15 cellular contexts compared by ENCODE assay signal in the genomic region with DNA sequence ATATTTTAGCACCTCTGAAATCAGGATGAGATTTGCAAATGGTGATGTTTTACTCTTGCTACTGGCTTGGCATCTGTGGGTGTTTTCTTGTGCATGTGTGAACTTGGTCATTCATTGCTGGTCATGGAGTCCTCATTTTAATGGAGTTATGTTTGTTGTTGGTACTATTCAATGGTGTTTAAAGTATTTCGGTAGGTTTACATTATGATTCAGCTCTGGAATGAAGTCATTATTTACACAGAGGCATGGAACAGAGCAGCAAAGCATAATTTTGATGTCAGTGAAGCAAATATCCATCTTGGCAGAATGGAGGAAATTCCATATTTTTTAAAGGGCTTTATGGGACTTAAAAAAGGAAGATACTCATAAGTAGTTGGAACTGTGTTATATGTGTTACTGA.
DNase-seq lines count a peak whose midpoint lies in the region; ATAC-seq and TF ChIP-seq lines count a peak whose summit lies in the region.
"Had no signal": no experiment of that assay in that cellular context is flagged by ENCODE, and none has a peak within 500 bp of the region (broad histone marks: within the 10 kb centered on the region; RNA-seq: fewer than 3 reads in every experiment).

No MANE protein-coding gene starts in this region.

- no peaks in the 10 kb centered on the region for H3K4me1 Mint-ChIP-seq in CD4-positive, alpha-beta T cell (ENCODE audit: low read depth)
- H3K4me1 Mint-ChIP-seq: activated CD8-positive, alpha-beta memory T cell treated with anti-CD3 and anti-CD28 coated beads, Interleukin-2, amount 10 ng/mL, durations not matched to agents 7 days and 5 days had no signal

- H3K4me1 ChIP-seq in GM23248 (ENCODE audit: insufficient read depth) (0 out of 2 replicates have a peak, but pooled peaks cover 10% of the 10 kb centered on the region), RWPE2 (ENCODE audit: insufficient read depth, poor library complexity, severe bottlenecking) (peaks cover 13% of the 10 kb centered on the region), upper lobe of left lung (no peaks in the 10 kb centered on the region), right cardiac atrium (ENCODE audit: control insufficient read depth, insufficient read depth, low read length) (no peaks in the 10 kb centered on the region)
- H3K4me1 ChIP-seq: lower lobe of right lung had no signal

- H3K27me3 ChIP-seq in GM23248 (replicated peaks; ENCODE audit: insufficient read depth) (no peaks in the 10 kb centered on the region), RWPE2 (ENCODE audit: insufficient read depth, poor library complexity, severe bottlenecking) (no peaks in the 10 kb centered on the region), upper lobe of left lung (no peaks in the 10 kb centered on the region), right cardiac atrium (ENCODE audit: control insufficient read depth, insufficient read depth) (no peaks in the 10 kb centered on the region)
- H3K27me3 ChIP-seq in CD4-positive, alpha-beta T cell (ENCODE audit: control insufficient read depth, insufficient read depth, low read length), result no peaks in the 10 kb centered on the region
- H3K27me3 ChIP-seq: cardiac muscle cell had no signal

- POLR2A ChIA-PET in CD4-positive, alpha-beta T cell (lab: Charles Lee), result no interaction called here

- H3K27ac ChIP-seq in GM23248 (no peak overlapping the region), RWPE2 (ENCODE audit: poor library complexity, severe bottlenecking) (peak overlapping the region; percentile 28), upper lobe of left lung (no peak overlapping the region), right cardiac atrium (ENCODE audit: low read length) (no peak overlapping the region)
- H3K27ac ChIP-seq in CD4-positive, alpha-beta T cell (ENCODE audit: low read depth, low read length), result no peak overlapping the region
- H3K27ac ChIP-seq: cardiac muscle cell, lower lobe of right lung, WERI-Rb-1 had no signal

- H3K36me3 Mint-ChIP-seq in CD4-positive, alpha-beta T cell (ENCODE audit: low read depth), result no peaks in the 10 kb centered on the region
- H3K36me3 Mint-ChIP-seq: activated CD8-positive, alpha-beta memory T cell treated with anti-CD3 and anti-CD28 coated beads, Interleukin-2, amount 10 ng/mL, durations not matched to agents 7 days and 5 days had no signal

- no peaks in the 10 kb centered on the region for H3K9me2 ChIP-seq in GM23248 (ENCODE audit: insufficient read depth)

- in situ Hi-C loops in GM23248 (cut with MboI), result no loop called here

- TF ChIP-seq EP300 in upper lobe of left lung (IDR thresholded peaks at IDR 0.05), result no peak

- H3K9me3 Mint-ChIP-seq in CD4-positive, alpha-beta T cell, result no peaks in the 10 kb centered on the region
- H3K9me3 Mint-ChIP-seq: neural crest cell had no signal

- intact Hi-C loops in CD4-positive, alpha-beta T cell (cut with DNase I, micrococcal nuclease), result no loop called here
- intact Hi-C loops in right cardiac atrium (cut with DNase I), result no loop called here

- H2AFZ ChIP-seq in GM23248, result no peak overlapping the region

- TF ChIP-seq CTCF in RWPE2 (IDR thresholded peaks at IDR 0.05; ENCODE audit: poor library complexity, severe bottlenecking) (no peak), fibroblast of mammary gland (conservative IDR thresholded peaks at IDR 0.05; ENCODE audit: control insufficient read depth, insufficient read depth, low read depth, low read length) (no peak), upper lobe of left lung (IDR thresholded peaks at IDR 0.05) (no peak)
- TF ChIP-seq CTCF in CD4-positive, alpha-beta T cell (IDR thresholded peaks at IDR 0.05), result no peak

- no peak for TF ChIP-seq POLR2A in upper lobe of left lung (IDR thresholded peaks at IDR 0.05)

- no peaks in the 10 kb centered on the region for H3K79me2 ChIP-seq in GM23248 (ENCODE audit: insufficient read depth)

- H3K27ac Mint-ChIP-seq in CD4-positive, alpha-beta T cell, result no peak overlapping the region
- H3K27ac Mint-ChIP-seq: activated CD8-positive, alpha-beta memory T cell treated with anti-CD3 and anti-CD28 coated beads, Interleukin-2, amount 10 ng/mL, durations not matched to agents 7 days and 5 days had no signal

- H3K27me3 Mint-ChIP-seq in CD4-positive, alpha-beta T cell, result no peaks in the 10 kb centered on the region

- H3K9ac ChIP-seq in GM23248, result no peak overlapping the region

- H3K9me3 ChIP-seq in GM23248 (ENCODE audit: low read depth) (no peaks in the 10 kb centered on the region), RWPE2 (ENCODE audit: severe bottlenecking) (no peaks in the 10 kb centered on the region), upper lobe of left lung (no peaks in the 10 kb centered on the region), right cardiac atrium (ENCODE audit: control insufficient read depth, low read length) (no peaks in the 10 kb centered on the region)
- no peaks in the 10 kb centered on the region for H3K9me3 ChIP-seq in CD4-positive, alpha-beta T cell (ENCODE audit: control insufficient read depth, low read length)
- H3K9me3 ChIP-seq: Caco-2, lower lobe of right lung had no signal

- 4 to 7% methylated on average over 1 of the region's 1 CpG for WGBS in GM23248 (ENCODE audit: low coverage in 1 of 2, low lambda C conversion rate in 2 of 2, missing lambda C conversion rate in 2 of 2), 2 experiments
- WGBS in upper lobe of left lung, 2 donors, result 32 to 48% methylated on average over 1 of the region's 1 CpG
- WGBS in right cardiac atrium, result 93% methylated on average over 1 of the region's 1 CpG

- no peaks in the 10 kb centered on the region for H4K20me1 ChIP-seq in GM23248 (ENCODE audit: insufficient read depth)

- peak; percentile 55 for DNase-seq in GM23248
- DNase-seq in RWPE2 (ENCODE audit: low spot score), result no peak
- peak; percentile 57 for DNase-seq in fibroblast of mammary gland (ENCODE audit: low read depth)
- peak; percentile 18 for DNase-seq in smooth muscle cell of the brain vasculature (ENCODE audit: low read depth, low spot score)
- no peak for DNase-seq in upper lobe of left lung
- no peak for DNase-seq in CD4-positive, alpha-beta T cell
- DNase-seq in right cardiac atrium, result no peak
- DNase-seq: activated CD8-positive, alpha-beta memory T cell treated with anti-CD3 and anti-CD28 coated beads, Interleukin-2, amount 10 ng/mL, durations not matched to agents 7 days and 5 days; Caco-2; lower lobe of right lung; NCI-H345; stimulated activated naive CD8-positive, alpha-beta T cell treated with anti-CD3 and anti-CD28 coated beads, Interleukin-15, Interleukin-2, amounts not matched to agents 100 U/mL and 50 U/mL, for 24 hours; WERI-Rb-1 had no signal

- H3K36me3 ChIP-seq in GM23248 (ENCODE audit: low read depth), result no peaks in the 10 kb centered on the region
- no peaks in the 10 kb centered on the region for H3K36me3 ChIP-seq in RWPE2 (ENCODE audit: low read depth)
- H3K36me3 ChIP-seq in upper lobe of left lung, result no peaks in the 10 kb centered on the region
- H3K36me3 ChIP-seq: cardiac muscle cell, lower lobe of right lung, WERI-Rb-1 had no signal

- no peak overlapping the region for H3K4me2 ChIP-seq in GM23248 (ENCODE audit: unreplicated experiment)

- ATAC-seq in RWPE2 (ENCODE audit: low read depth), result peak; percentile 98
- ATAC-seq in upper lobe of left lung (ENCODE audit: low FRiP score in 2 of 2), result no peak
- ATAC-seq in CD4-positive, alpha-beta T cell (ENCODE audit: poor library complexity), result no peak
- no peak for ATAC-seq in right cardiac atrium
- ATAC-seq: activated CD8-positive, alpha-beta memory T cell treated with anti-CD3 and anti-CD28 coated beads, Interleukin-2, amount 10 ng/mL, durations not matched to agents 7 days and 5 days; lower lobe of right lung; stimulated activated naive CD8-positive, alpha-beta T cell treated with anti-CD3 and anti-CD28 coated beads, Interleukin-15, Interleukin-2, amounts not matched to agents 100 U/mL and 50 U/mL, for 24 hours had no signal

- no peak overlapping the region for H3K4me3 ChIP-seq in GM23248
- no peak overlapping the region for H3K4me3 ChIP-seq in RWPE2 (ENCODE audit: severe bottlenecking)
- H3K4me3 ChIP-seq in fibroblast of mammary gland (ENCODE audit: control insufficient read depth, low read depth, low read length), result no peak overlapping the region
- H3K4me3 ChIP-seq in upper lobe of left lung, result no peak overlapping the region
- H3K4me3 ChIP-seq in right cardiac atrium (ENCODE audit: low read length), result no peak overlapping the region
- H3K4me3 ChIP-seq: cardiac muscle cell, lower lobe of right lung had no signal

- 0 out of 2 replicates have a peak, but pooled peaks cover 6% of the 10 kb centered on the region for H3F3A ChIP-seq in GM23248 (ENCODE audit: insufficient read depth)

- no peak overlapping the region for H3K4me3 Mint-ChIP-seq in CD4-positive, alpha-beta T cell
- H3K4me3 Mint-ChIP-seq: activated CD8-positive, alpha-beta memory T cell treated with anti-CD3 and anti-CD28 coated beads, Interleukin-2, amount 10 ng/mL, durations not matched to agents 7 days and 5 days; neural crest cell had no signal

- CTCF ChIA-PET in CD4-positive, alpha-beta T cell (lab: Charles Lee), result no interaction called here

Comparison
In these comparisons a context has a peak if more than half of its experiments do, and no peak if none do; other contexts are left out.
1. DNase-seq: peak in GM23248 (single experiment), fibroblast of mammary gland (single experiment) and smooth muscle cell of the brain vasculature (single experiment); none in RWPE2 (single experiment), upper lobe of left lung (0 of 2), CD4-positive, alpha-beta T cell (0 of 10) and right cardiac atrium (0 of 3).